17 cellular contexts compared by ENCODE assay signal in the genomic region with DNA sequence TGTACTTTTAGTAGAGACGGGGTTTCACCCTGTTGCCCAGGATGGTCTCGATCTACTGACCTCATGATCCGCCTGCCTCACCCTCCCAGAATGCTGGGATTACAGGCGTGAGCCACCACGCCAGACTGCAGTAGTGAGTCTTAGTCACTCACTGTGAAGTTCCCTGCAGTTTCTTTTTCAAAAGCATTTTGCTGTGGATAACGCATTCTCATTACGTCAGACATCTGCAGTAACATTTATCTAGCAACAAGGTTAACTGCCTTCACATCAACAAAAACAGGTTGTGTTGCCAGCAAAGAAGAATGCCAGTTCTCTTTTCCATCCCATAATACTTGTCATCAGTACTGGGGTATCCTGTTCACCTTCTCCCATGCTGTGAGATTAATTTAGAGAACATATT.
DNase-seq lines count a peak whose midpoint lies in the region; ATAC-seq and TF ChIP-seq lines count a peak whose summit lies in the region.
"Had no signal": no experiment of that assay in that cellular context is flagged by ENCODE, and none has a peak within 500 bp of the region (broad histone marks: within the 10 kb centered on the region; RNA-seq: fewer than 3 reads in every experiment).

No MANE protein-coding gene starts in this region.

- intact Hi-C loops in Right ventricle myocardium superior (cut with DNase I), result no loop called here
- intact Hi-C loops in Right ventricle myocardium inferior (cut with DNase I), result no loop called here

- DNase-seq in Right ventricle myocardium superior, result no peak
- no peak for DNase-seq in Right ventricle myocardium inferior (ENCODE audit: missing footprints)
- DNase-seq in choroid plexus epithelial cell (ENCODE audit: low read depth), result peak; percentile 62
- DNase-seq in iris pigment epithelial cell (ENCODE audit: low read depth), result peak; percentile 32
- no peak for DNase-seq in amygdala (lab: John Stamatoyannopoulos, UW)
- DNase-seq in NCI-H2081 treated with DMSO at 0.1 percent for 48 hours (lab: John Stamatoyannopoulos, UW), result no peak
- DNase-seq: Caco-2; CD4-positive, CD25-positive, alpha-beta regulatory T cell; CD8-positive, alpha-beta T cell; DMS153; DND-41; GM23248; H7; HCEC 1CT had no signal

- ATAC-seq in Right ventricle myocardium superior (ENCODE audit: poor library complexity) (peak; percentile 7), Right ventricle myocardium inferior (no peak), HG03521 (IDR thresholded peaks at IDR 0.05; ENCODE audit: unreplicated experiment) (no peak), HG02852 (IDR thresholded peaks at IDR 0.05; ENCODE audit: unreplicated experiment) (no peak)
- ATAC-seq: CD8-positive, alpha-beta T cell had no signal

- no peak overlapping the region for H3K4me3 ChIP-seq in choroid plexus epithelial cell (ENCODE audit: low read depth, low read length)
- H3K4me3 ChIP-seq: BLaER1, GM23248 had no signal

- TF ChIP-seq CTCF in choroid plexus epithelial cell (conservative IDR thresholded peaks at IDR 0.05; ENCODE audit: low read depth, low read length), result no peak

Comparison
In these comparisons a context has a peak if more than half of its experiments do, and no peak if none do; other contexts are left out.
1. DNase-seq: peak in choroid plexus epithelial cell (single experiment) and iris pigment epithelial cell (single experiment); none in Right ventricle myocardium superior (single experiment), Right ventricle myocardium inferior (single experiment), amygdala (0 of 56) and NCI-H2081 treated with DMSO at 0.1 percent for 48 hours (single experiment).